Comparison of ENCODE assay signal across 35 cellular contexts in genomic region chr9:104143554-104143919, GRCh38.
"Had no signal": no experiment of that assay in that cellular context is flagged by ENCODE, and none has a peak within 500 bp of the region (broad histone marks: within the 10 kb centered on the region; RNA-seq: fewer than 3 reads in every experiment).

No MANE protein-coding gene starts in this region.

- DNase-seq: activated B cell treated with CpG ODN at 0.5 μM for 24 hours; activated CD4-positive, alpha-beta T cell treated with anti-CD3 and anti-CD28 coated beads for 48 hours; activated CD4-positive, alpha-beta T cell treated with anti-CD3 and anti-CD28 coated beads, Interleukin-2, amount 50 U/mL, for 1 hour; activated CD4-positive, alpha-beta T cell treated with anti-CD3 and anti-CD28 coated beads, Interleukin-2, amount 50 U/mL, for 48 hours; activated CD8-positive, alpha-beta memory T cell treated with anti-CD3 and anti-CD28 coated beads, Interleukin-2, amount 50 U/mL, for 48 hours; activated effector memory CD4-positive, alpha-beta T cell treated with anti-CD3 and anti-CD28 coated beads, Interleukin-2, amount 50 U/mL, for 16 hours; activated naive CD4-positive, alpha-beta T cell treated with anti-CD3 and anti-CD28 coated beads for 36 hours; activated naive CD8-positive, alpha-beta T cell treated with anti-CD3 and anti-CD28 coated beads for 36 hours; activated naive CD8-positive, alpha-beta T cell treated with anti-CD3 and anti-CD28 coated beads, Interleukin-2, amount 50 U/mL, for 24 hours; activated T-cell treated with anti-CD3 and anti-CD28 coated beads for 4 hours; activated T-cell treated with anti-CD3 and anti-CD28 coated beads, Interleukin-2, amount 50 U/mL, for 24 hours; activated T-cell treated with anti-CD3 and anti-CD28 coated beads, Interleukin-2, amount 50 U/mL, for 72 hours; adrenal gland; amygdala; aorta; body of pancreas; caudate nucleus; cortex of kidney; dermis blood vessel endothelial cell; effector CD4-positive, alpha-beta T cell; effector memory CD8-positive, alpha-beta T cell; erythroblast; gastrocnemius medialis; glutamatergic neuron; heart left ventricle; T-cell; T1000; WERI-Rb-1 had no signal

- H3K4me1 Mint-ChIP-seq: activated B cell treated with CpG ODN at 0.5 μM for 24 hours; activated naive CD4-positive, alpha-beta T cell treated with anti-CD3 and anti-CD28 coated beads, Interleukin-2, amount 50 U/mL, for 24 hours; activated naive CD8-positive, alpha-beta T cell treated with anti-CD3 and anti-CD28 coated beads for 36 hours; activated naive CD8-positive, alpha-beta T cell treated with anti-CD3 and anti-CD28 coated beads, Interleukin-2, amount 50 U/mL, for 24 hours; activated T-helper 17 cell treated with anti-CD3 and anti-CD28 coated beads, Interleukin-2, amount 50 U/mL, for 72 hours had no signal

- FAIRE-seq: colon had no signal

- H3K27ac Mint-ChIP-seq: activated B cell treated with CpG ODN at 0.5 μM for 24 hours; activated naive CD4-positive, alpha-beta T cell treated with anti-CD3 and anti-CD28 coated beads for 36 hours; activated naive CD4-positive, alpha-beta T cell treated with anti-CD3 and anti-CD28 coated beads, Interleukin-2, amount 50 U/mL, for 24 hours; activated naive CD8-positive, alpha-beta T cell treated with anti-CD3 and anti-CD28 coated beads for 36 hours; activated naive CD8-positive, alpha-beta T cell treated with anti-CD3 and anti-CD28 coated beads, Interleukin-2, amount 50 U/mL, for 24 hours; activated T-cell treated with anti-CD3 and anti-CD28 coated beads, Interleukin-2, amount 50 U/mL, for 24 hours; activated T-cell treated with anti-CD3 and anti-CD28 coated beads, Interleukin-2, amount 50 U/mL, for 72 hours; activated T-helper 17 cell treated with anti-CD3 and anti-CD28 coated beads, Interleukin-2, amount 50 U/mL, for 72 hours; effector memory CD8-positive, alpha-beta T cell; T-cell; T-helper 1 cell treated with Interleukin-12 subunit alpha and Interleukin-12 subunit beta and Interleukin-4 antibody, amounts not matched to agents 30 μg/mL and 1 μg/mL, for 36 hours had no signal

- H3K27me3 ChIP-seq: adrenal gland, body of pancreas, esophagus muscularis mucosa, foreskin keratinocyte, gastrocnemius medialis, heart left ventricle had no signal

- H3K4me3 ChIP-seq: adrenal gland, body of pancreas, esophagus muscularis mucosa, gastrocnemius medialis, heart left ventricle had no signal

- H3K4me3 Mint-ChIP-seq: activated B cell treated with CpG ODN at 0.5 μM for 24 hours; activated naive CD4-positive, alpha-beta T cell treated with anti-CD3 and anti-CD28 coated beads for 36 hours; activated naive CD4-positive, alpha-beta T cell treated with anti-CD3 and anti-CD28 coated beads, Interleukin-2, amount 50 U/mL, for 24 hours; activated naive CD8-positive, alpha-beta T cell treated with anti-CD3 and anti-CD28 coated beads for 36 hours; activated naive CD8-positive, alpha-beta T cell treated with anti-CD3 and anti-CD28 coated beads, Interleukin-2, amount 50 U/mL, for 24 hours; activated T-cell treated with anti-CD3 and anti-CD28 coated beads, Interleukin-2, amount 50 U/mL, for 24 hours; activated T-cell treated with anti-CD3 and anti-CD28 coated beads, Interleukin-2, amount 50 U/mL, for 72 hours; activated T-helper 17 cell treated with anti-CD3 and anti-CD28 coated beads, Interleukin-2, amount 50 U/mL, for 72 hours; effector memory CD8-positive, alpha-beta T cell; T-cell; T-helper 1 cell treated with Interleukin-12 subunit alpha and Interleukin-12 subunit beta and Interleukin-4 antibody, amounts not matched to agents 30 μg/mL and 1 μg/mL, for 36 hours had no signal

- H3K9me3 ChIP-seq: adrenal gland, body of pancreas, esophagus muscularis mucosa, gastrocnemius medialis, heart left ventricle had no signal

- ATAC-seq: activated CD4-positive, CD25-positive, alpha-beta regulatory T cell treated with anti-CD3 and anti-CD28 coated beads, Interleukin-2, amount 50 U/mL, for 24 hours; activated T-helper 17 cell treated with anti-CD3 and anti-CD28 coated beads, Interleukin-2, amount 50 U/mL, for 72 hours; body of pancreas; effector memory CD8-positive, alpha-beta T cell; foreskin keratinocyte; gastrocnemius medialis; heart left ventricle had no signal

- H3K27me3 Mint-ChIP-seq: activated B cell treated with CpG ODN at 0.5 μM for 24 hours; activated naive CD4-positive, alpha-beta T cell treated with anti-CD3 and anti-CD28 coated beads, Interleukin-2, amount 50 U/mL, for 24 hours; activated naive CD8-positive, alpha-beta T cell treated with anti-CD3 and anti-CD28 coated beads for 36 hours; activated naive CD8-positive, alpha-beta T cell treated with anti-CD3 and anti-CD28 coated beads, Interleukin-2, amount 50 U/mL, for 24 hours; activated T-cell treated with anti-CD3 and anti-CD28 coated beads, Interleukin-2, amount 50 U/mL, for 24 hours; activated T-helper 17 cell treated with anti-CD3 and anti-CD28 coated beads, Interleukin-2, amount 50 U/mL, for 72 hours; effector memory CD8-positive, alpha-beta T cell; T-cell had no signal

- H3K27ac ChIP-seq: adrenal gland, body of pancreas, esophagus muscularis mucosa, foreskin keratinocyte, gastrocnemius medialis, heart left ventricle, WERI-Rb-1 had no signal

- H3K36me3 ChIP-seq: adrenal gland, gastrocnemius medialis had no signal

- H3K9me3 Mint-ChIP-seq: activated B cell treated with CpG ODN at 0.5 μM for 24 hours; activated naive CD4-positive, alpha-beta T cell treated with anti-CD3 and anti-CD28 coated beads for 36 hours; activated naive CD4-positive, alpha-beta T cell treated with anti-CD3 and anti-CD28 coated beads, Interleukin-2, amount 50 U/mL, for 24 hours; activated naive CD8-positive, alpha-beta T cell treated with anti-CD3 and anti-CD28 coated beads for 36 hours; activated naive CD8-positive, alpha-beta T cell treated with anti-CD3 and anti-CD28 coated beads, Interleukin-2, amount 50 U/mL, for 24 hours; activated T-cell treated with anti-CD3 and anti-CD28 coated beads, Interleukin-2, amount 50 U/mL, for 24 hours; activated T-cell treated with anti-CD3 and anti-CD28 coated beads, Interleukin-2, amount 50 U/mL, for 72 hours; activated T-helper 17 cell treated with anti-CD3 and anti-CD28 coated beads, Interleukin-2, amount 50 U/mL, for 72 hours; effector memory CD8-positive, alpha-beta T cell; T-cell; T-helper 1 cell treated with Interleukin-12 subunit alpha and Interleukin-12 subunit beta and Interleukin-4 antibody, amounts not matched to agents 30 μg/mL and 1 μg/mL, for 36 hours had no signal

- H3K4me1 ChIP-seq: adrenal gland, body of pancreas, esophagus muscularis mucosa, foreskin keratinocyte, gastrocnemius medialis, heart left ventricle had no signal
